In the genomic region with DNA sequence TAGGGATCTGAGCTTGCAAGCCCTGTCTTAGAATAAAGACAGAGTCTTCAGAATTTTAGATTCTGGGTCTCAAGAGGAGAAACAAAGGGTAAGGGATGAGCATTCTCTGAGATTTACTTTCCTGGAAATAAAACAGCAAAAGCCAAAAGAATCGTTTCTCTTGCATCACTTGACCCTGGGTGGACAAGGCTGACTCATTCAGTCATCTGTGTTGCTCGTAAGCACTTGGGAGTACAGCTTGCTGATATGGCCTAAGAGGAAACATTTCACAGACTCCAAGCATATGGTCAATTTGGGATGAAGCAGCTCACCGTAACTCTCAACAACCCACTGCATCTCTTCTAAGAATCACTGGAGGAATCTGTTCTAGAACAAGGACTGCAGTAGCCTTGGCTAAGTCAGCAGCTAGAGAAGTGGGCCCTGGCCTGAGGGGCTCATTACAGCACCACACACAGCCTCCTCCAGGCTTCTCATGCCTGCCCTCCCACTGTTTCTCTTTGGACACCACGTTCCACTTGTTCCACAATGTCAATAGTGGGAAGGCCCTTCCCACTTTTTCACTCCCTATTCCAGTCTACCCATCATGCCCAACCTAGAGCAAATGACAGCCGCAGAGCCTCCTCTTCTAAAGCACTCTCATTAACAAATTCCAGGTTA, we compare ENCODE assay signal across 9 cellular contexts.
A peak's percentile ranks its signal among the peaks of the same experiment; 100 is the strongest.
DNase-seq lines count a peak whose midpoint lies in the region; ATAC-seq and TF ChIP-seq lines count a peak whose summit lies in the region.
"Had no signal": no experiment of that assay in that cellular context is flagged by ENCODE, and none has a peak within 500 bp of the region (broad histone marks: within the 10 kb centered on the region; RNA-seq: fewer than 3 reads in every experiment).

No MANE protein-coding gene starts in this region.

- peak overlapping the region; percentile 19 for H3K4me3 ChIP-seq in adipocyte (ENCODE audit: low read length)
- H3K4me3 ChIP-seq in cardiac muscle cell = no peak overlapping the region
- no peak overlapping the region for H3K4me3 ChIP-seq in skeletal muscle tissue (ENCODE audit: low read length in 3 of 3)

- H3K27me3 ChIP-seq in adipocyte (replicated peaks; ENCODE audit: control insufficient read depth, insufficient read depth, low read length) (no peaks in the 10 kb centered on the region), cardiac muscle cell (no peaks in the 10 kb centered on the region), skeletal muscle tissue (ENCODE audit: control insufficient read depth in 3 of 3, insufficient read depth in 3 of 3, low read length in 3 of 3) (no peaks in the 10 kb centered on the region)

- peaks cover 19% of the 10 kb centered on the region for H3K36me3 ChIP-seq in adipocyte (ENCODE audit: control insufficient read depth, insufficient read depth, low read length, severe bottlenecking)
- no peaks in the 10 kb centered on the region for H3K36me3 ChIP-seq in cardiac muscle cell
- peaks cover 0 to 7% (median 7%) of the 10 kb centered on the region in 3 donors for H3K36me3 ChIP-seq in skeletal muscle tissue (ENCODE audit: control insufficient read depth in 3 of 3, insufficient read depth in 3 of 3, low read length in 3 of 3)

- H3K9ac ChIP-seq in adipocyte (ENCODE audit: low read length) = peak overlapping the region; percentile 57
- no peak overlapping the region for H3K9ac ChIP-seq in skeletal muscle tissue (ENCODE audit: low read depth in 1 of 3, low read length in 3 of 3)

- H3K27ac ChIP-seq in cardiac muscle cell (peak overlapping the region; percentile 39), skeletal muscle tissue (ENCODE audit: low read depth, low read length) (peak overlapping the region; percentile 10)

- DNase-seq in GM04503 (ENCODE audit: low read depth) (peak; percentile 85), adipocyte (ENCODE audit: low read depth) (peak; percentile 93), cardiac muscle cell (ENCODE audit: low read depth in 1 of 2, low spot score in 1 of 2) (peak; percentile 14 to 96), NCI-H1417 (lab: John Stamatoyannopoulos, UW) (no peak), T-helper 9 cell (no peak)
- DNase-seq: KG1 had no signal

- no peak for ATAC-seq in HG02798 (IDR thresholded peaks at IDR 0.05; ENCODE audit: poor library complexity, unreplicated experiment)
- no peak for ATAC-seq in GM18858 (IDR thresholded peaks at IDR 0.05; ENCODE audit: unreplicated experiment)

- no peaks in the 10 kb centered on the region for H3K9me3 ChIP-seq in adipocyte (ENCODE audit: control insufficient read depth, low read length)
- no peaks in the 10 kb centered on the region for H3K9me3 ChIP-seq in cardiac muscle cell (ENCODE audit: low read depth)
- H3K9me3 ChIP-seq in skeletal muscle tissue (ENCODE audit: control insufficient read depth in 3 of 3, low read length in 3 of 3) = no peaks in the 10 kb centered on the region

- peaks cover 39% of the 10 kb centered on the region for H3K4me1 ChIP-seq in adipocyte (ENCODE audit: control insufficient read depth, insufficient read depth, low read length)
- H3K4me1 ChIP-seq in cardiac muscle cell (ENCODE audit: low read depth) = peaks cover 8% of the 10 kb centered on the region
- peaks cover 3 to 11% (median 5%) of the 10 kb centered on the region in 3 donors for H3K4me1 ChIP-seq in skeletal muscle tissue (ENCODE audit: control insufficient read depth in 3 of 3, insufficient read depth in 3 of 3, low read length in 3 of 3)

- TF ChIP-seq CTCF in cardiac muscle cell (IDR thresholded peaks at IDR 0.05; ENCODE audit: low read depth, low read length) = no peak

Comparison
In these comparisons a context has a peak if more than half of its experiments do, and no peak if none do; other contexts are left out.
1. DNase-seq: peak in GM04503 (single experiment), adipocyte (single experiment) and cardiac muscle cell (2 of 2); none in NCI-H1417 (0 of 3) and T-helper 9 cell (single experiment).